13 cellular contexts compared by ENCODE assay signal in the genomic region with DNA sequence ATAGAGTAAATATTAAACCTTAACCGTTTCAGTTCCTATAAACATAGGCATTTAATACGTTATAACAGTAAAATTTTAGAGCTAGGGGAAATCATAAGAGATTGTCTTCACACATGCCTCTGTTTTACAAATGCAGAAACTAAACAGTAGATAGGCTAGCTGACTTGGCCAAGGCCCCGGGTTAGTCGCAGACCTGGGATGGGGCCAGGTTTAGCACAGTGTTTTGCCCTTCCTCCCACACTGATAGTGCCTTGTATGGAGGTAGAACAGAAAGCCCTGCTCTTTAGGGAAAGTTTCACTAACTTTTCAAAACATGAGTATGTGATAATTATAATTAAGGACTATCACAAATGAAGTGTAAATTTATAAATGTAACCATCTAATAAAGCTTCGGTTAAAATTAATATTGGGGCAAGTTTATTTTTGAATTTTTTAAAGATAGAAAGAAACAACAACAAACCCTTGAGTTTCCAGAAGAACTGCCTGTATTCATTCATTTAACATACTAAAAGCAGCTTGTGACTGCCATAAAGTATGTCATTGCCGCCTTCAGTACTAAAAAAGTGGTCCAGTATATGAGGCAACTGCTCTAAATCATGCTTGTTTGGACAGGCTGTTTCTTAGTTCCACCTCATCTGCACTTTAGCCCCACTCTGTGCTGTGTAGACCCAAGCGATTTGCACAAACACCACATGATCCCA.
DNase-seq lines count a peak whose midpoint lies in the region; ATAC-seq and TF ChIP-seq lines count a peak whose summit lies in the region.
"Had no signal": no experiment of that assay in that cellular context is flagged by ENCODE, and none has a peak within 500 bp of the region (broad histone marks: within the 10 kb centered on the region; RNA-seq: fewer than 3 reads in every experiment).

No MANE protein-coding gene starts in this region.

- DNase-seq in GM13977 (ENCODE audit: low spot score) (peak; percentile 13), NCI-H226 (peak; percentile 48), glomerular visceral epithelial cell (ENCODE audit: extremely low spot score) (peak; percentile 32), NCI-H1105 (lab: John Stamatoyannopoulos, UW) (no peak), NCI-H187 (lab: John Stamatoyannopoulos, UW) (no peak), GM10248 (ENCODE audit: extremely low spot score) (no peak)
- DNase-seq in effector memory CD8-positive, alpha-beta T cell, result no peak
- DNase-seq: activated gamma-delta T cell; effector CD4-positive, alpha-beta T cell; immature natural killer cell had no signal

- H3K9ac ChIP-seq in rectal smooth muscle tissue (ENCODE audit: low read length), result no peak overlapping the region
- H3K9ac ChIP-seq: KMS-11 had no signal

- no peaks in the 10 kb centered on the region for H3K36me3 Mint-ChIP-seq in effector memory CD8-positive, alpha-beta T cell (ENCODE audit: insufficient read depth)
- H3K36me3 Mint-ChIP-seq: immature natural killer cell had no signal

- POLR2A ChIA-PET in GM10248 (lab: Yijun Ruan, JAX), result no interaction called here

- no peaks in the 10 kb centered on the region for H3K9me3 Mint-ChIP-seq in effector memory CD8-positive, alpha-beta T cell
- H3K9me3 Mint-ChIP-seq: stimulated activated naive CD8-positive, alpha-beta T cell treated with anti-CD3 and anti-CD28 coated beads, Interleukin-15, Interleukin-2, amounts not matched to agents 100 ng/mL and 50 ng/mL, for 24 hours had no signal

- H3K27ac ChIP-seq in rectal smooth muscle tissue (ENCODE audit: low read depth, low read length), result peak overlapping the region; percentile 79
- H3K27ac ChIP-seq: KMS-11 had no signal

- CTCF ChIA-PET in GM10248 (lab: Yijun Ruan, JAX), result interaction anchor here (1.2 kb wide), 2 partner anchors 10 to 88 kb away, joined by 3 read pairs; no protein-coding TSS in a partner anchor

- H3K27ac Mint-ChIP-seq in effector memory CD8-positive, alpha-beta T cell, result no peak overlapping the region
- H3K27ac Mint-ChIP-seq: immature natural killer cell; stimulated activated naive CD8-positive, alpha-beta T cell treated with anti-CD3 and anti-CD28 coated beads, Interleukin-15, Interleukin-2, amounts not matched to agents 100 ng/mL and 50 ng/mL, for 24 hours had no signal

- H3K4me3 ChIP-seq in rectal smooth muscle tissue (ENCODE audit: low read length), result no peak overlapping the region

- H3K27me3 ChIP-seq in rectal smooth muscle tissue (ENCODE audit: control insufficient read depth, insufficient read depth, low read length), result no peaks in the 10 kb centered on the region

- no peaks in the 10 kb centered on the region for H3K4me1 Mint-ChIP-seq in effector memory CD8-positive, alpha-beta T cell (ENCODE audit: low read depth in 2 of 2)
- H3K4me1 Mint-ChIP-seq: immature natural killer cell had no signal

- H3K27me3 Mint-ChIP-seq in effector memory CD8-positive, alpha-beta T cell, result peaks cover 0 to 9% of the 10 kb centered on the region in 2 donors

- ATAC-seq in effector memory CD8-positive, alpha-beta T cell (replicated peaks), result no peak

- no peak overlapping the region for H3K4me3 Mint-ChIP-seq in effector memory CD8-positive, alpha-beta T cell
- H3K4me3 Mint-ChIP-seq: immature natural killer cell; stimulated activated naive CD8-positive, alpha-beta T cell treated with anti-CD3 and anti-CD28 coated beads, Interleukin-15, Interleukin-2, amounts not matched to agents 100 ng/mL and 50 ng/mL, for 24 hours had no signal

- peaks cover 4% of the 10 kb centered on the region for H3K4me1 ChIP-seq in rectal smooth muscle tissue (ENCODE audit: control insufficient read depth, insufficient read depth, low read length)

- TF ChIP-seq CTCF in GM13977 (IDR thresholded peaks at IDR 0.05; ENCODE audit: extremely low read depth, insufficient read depth, missing control alignments) (no peak), GM10248 (IDR thresholded peaks at IDR 0.05; ENCODE audit: control extremely low read depth, extremely low read depth, low read depth, missing control alignments) (no peak)

- in situ Hi-C loops in GM13977 (cut with MboI; ENCODE audit: low pct_unique_long_range_greater_than_20kb, low sequenced_read_pairs, unreplicated experiment), result no loop called here

- H3K36me3 ChIP-seq in rectal smooth muscle tissue (ENCODE audit: control insufficient read depth, insufficient read depth, low read length), result no peaks in the 10 kb centered on the region

Comparison
In these comparisons a context has a peak if more than half of its experiments do, and no peak if none do; other contexts are left out.
1. DNase-seq: peak in GM13977 (single experiment), NCI-H226 (single experiment) and glomerular visceral epithelial cell (single experiment); none in effector memory CD8-positive, alpha-beta T cell (0 of 3), NCI-H1105 (single experiment), NCI-H187 (0 of 2) and GM10248 (single experiment).